ENCODE assay signal across 19 cellular contexts in the genomic region with DNA sequence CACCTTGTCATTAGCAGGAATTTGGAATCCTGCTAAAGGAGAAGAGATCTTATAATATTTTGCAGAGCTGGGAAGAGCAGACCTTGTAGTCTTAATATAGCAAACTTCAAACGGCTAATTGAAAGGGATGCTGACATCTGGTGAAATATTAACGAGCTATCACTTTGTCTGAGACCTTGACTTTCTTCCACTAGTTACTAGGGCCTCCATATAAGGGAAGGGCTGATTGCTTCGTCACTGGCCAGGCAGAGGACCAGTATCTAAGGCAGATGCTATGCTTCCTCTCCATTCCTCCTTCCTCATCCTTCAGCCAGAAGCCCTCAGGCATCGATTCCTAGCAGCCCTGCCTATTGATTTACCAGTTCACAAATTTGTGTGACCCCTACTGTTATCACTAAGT. TPM values are rescaled to one million over a fixed set of nuclear protein-coding genes. Genes with fewer than 3 reads are reported as not detected.
DNase-seq lines count a peak whose midpoint lies in the region; ATAC-seq and TF ChIP-seq lines count a peak whose summit lies in the region.
"Had no signal": no experiment of that assay in that cellular context is flagged by ENCODE, and none has a peak within 500 bp of the region (broad histone marks: within the 10 kb centered on the region; RNA-seq: fewer than 3 reads in every experiment).

No MANE protein-coding gene starts in this region.

- H3K4me3 ChIP-seq in right atrium auricular region, result no peak overlapping the region
- H3K4me3 ChIP-seq: GM23338 had no signal

- H3K36me3 ChIP-seq in right atrium auricular region, result no peaks in the 10 kb centered on the region

- H3K27ac ChIP-seq in right atrium auricular region, result no peak overlapping the region

- ATAC-seq in left ventricle myocardium superior, result peak; percentile 25
- ATAC-seq: GM23338 had no signal

- no peaks in the 10 kb centered on the region for H3K4me1 ChIP-seq in right atrium auricular region
- H3K4me1 ChIP-seq: Caco-2 had no signal

- H3K9me3 ChIP-seq in right atrium auricular region, result no peaks in the 10 kb centered on the region
- H3K9me3 ChIP-seq: Caco-2 had no signal

- TF ChIP-seq CTCF in right atrium auricular region (IDR thresholded peaks at IDR 0.05), result no peak

- no peaks in the 10 kb centered on the region for H3K27me3 ChIP-seq in right atrium auricular region

- intact Hi-C loops in left ventricle myocardium superior (cut with micrococcal nuclease), result no loop called here

- no peak for DNase-seq in left ventricle myocardium superior
- no peak for DNase-seq in right atrium auricular region (ENCODE audit: low spot score)
- peak; percentile 40 for DNase-seq in DMS 273 treated with DMSO at 0.1 percent for 48 hours (lab: John Stamatoyannopoulos, UW)
- DNase-seq in NCI-H446 treated with DMSO at 0.1 percent for 48 hours (lab: John Stamatoyannopoulos, UW), result peak; percentile 78
- no peak for DNase-seq in SKM-1 treated with dmso at 0.1 percent for 144 hours (lab: John Stamatoyannopoulos, UW; ENCODE audit: unreplicated experiment)
- DNase-seq in COLO668 (lab: John Stamatoyannopoulos, UW; ENCODE audit: unreplicated experiment), result no peak
- DNase-seq: Caco-2; CD4-positive, alpha-beta memory T cell; DMS53; DMS79 treated with DMSO at 0.1 percent for 48 hours; GF-D8; H9; HFFc6 had no signal

RNA-seq across cellular contexts. Expression of a gene that starts 6.0 kb away (rescaled TPM):
- total RNA-seq in left ventricle myocardium superior (not detected), right atrium auricular region (not detected)
- total RNA-seq: A172; A673; CD4-positive, alpha-beta memory T cell; Daoy; G401; GM23338; H4; HFFc6 had no signal

Comparison
In these comparisons a context has a peak if more than half of its experiments do, and no peak if none do; other contexts are left out.
1. DNase-seq: peak in DMS 273 treated with DMSO at 0.1 percent for 48 hours (single experiment) and NCI-H446 treated with DMSO at 0.1 percent for 48 hours (single experiment); none in left ventricle myocardium superior (single experiment), right atrium auricular region (single experiment), SKM-1 treated with dmso at 0.1 percent for 144 hours (single experiment) and COLO668 (single experiment).